In the genomic region with DNA sequence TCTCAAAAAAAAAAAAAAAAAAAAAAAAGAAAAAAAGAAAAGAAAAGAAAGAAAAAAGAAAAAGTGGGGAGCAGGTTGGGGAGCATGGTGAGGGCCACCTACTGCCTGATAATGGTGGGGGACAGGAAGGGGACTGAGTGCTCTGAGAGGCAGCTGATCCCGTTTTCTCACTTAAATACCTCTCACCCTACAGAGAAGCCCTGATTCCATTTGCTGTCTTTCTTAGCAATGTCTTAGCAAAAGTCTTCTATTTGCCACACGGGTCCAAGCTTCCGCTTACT, we compare ENCODE assay signal across 8 cellular contexts. TPM values are rescaled to one million over a fixed set of nuclear protein-coding genes. Genes with fewer than 3 reads are reported as not detected.
DNase-seq lines count a peak whose midpoint lies in the region; ATAC-seq and TF ChIP-seq lines count a peak whose summit lies in the region.

No MANE protein-coding gene starts in this region.

- H3K79me1 ChIP-seq in mesenchymal stem cell (replicated peaks; ENCODE audit: low read length, poor library complexity, severe bottlenecking) = peaks cover 13% of the 10 kb centered on the region

- H3K18ac ChIP-seq in mesenchymal stem cell (ENCODE audit: low read depth in 1 of 2, low read length in 2 of 2) = peak overlapping the region in 1 of 2 experiments; percentile 52

- H3K27ac ChIP-seq in mesenchymal stem cell (ENCODE audit: low read length, poor library complexity, severe bottlenecking) (peak overlapping the region; percentile 16), upper lobe of left lung (peak overlapping the region; percentile 93 to 98 (median 96))

- H3K27me3 ChIP-seq in mesenchymal stem cell (ENCODE audit: control insufficient read depth in 1 of 2, insufficient read depth in 1 of 2, low read length in 2 of 2) = no peaks in the 10 kb centered on the region
- no peaks in the 10 kb centered on the region for H3K27me3 ChIP-seq in upper lobe of left lung

- no peak for ATAC-seq in upper lobe of left lung (ENCODE audit: low FRiP score in 2 of 2)

- peaks cover 0 to 5% of the 10 kb centered on the region in 2 experiments for H3K36me3 ChIP-seq in mesenchymal stem cell (ENCODE audit: control insufficient read depth in 1 of 2, insufficient read depth in 2 of 2, low read depth in 1 of 2, low read length in 2 of 2)
- H3K36me3 ChIP-seq in upper lobe of left lung = no peaks in the 10 kb centered on the region

- peak overlapping the region; percentile 97 for H2AK5ac ChIP-seq in mesenchymal stem cell (ENCODE audit: low read length, severe bottlenecking)

- H3K4me1 Mint-ChIP-seq in activated naive CD4-positive, alpha-beta T cell treated with anti-CD3 and anti-CD28 coated beads, Interleukin-2, amount 50 U/mL, for 24 hours = peaks cover 29% of the 10 kb centered on the region
- H3K4me1 Mint-ChIP-seq in brain = peaks cover 38% of the 10 kb centered on the region

- no peak for TF ChIP-seq CTCF in brain (conservative IDR thresholded peaks at IDR 0.05)
- TF ChIP-seq CTCF in upper lobe of left lung (IDR thresholded peaks at IDR 0.05) = no peak

- peak overlapping the region; percentile 58 for H3K4me2 ChIP-seq in mesenchymal stem cell (ENCODE audit: low read length, poor library complexity, severe bottlenecking)

- H3K4me1 ChIP-seq in mesenchymal stem cell (ENCODE audit: control insufficient read depth, insufficient read depth, low read depth, low read length) = peaks cover 24% of the 10 kb centered on the region
- peaks cover 38 to 50% (median 45%) of the 10 kb centered on the region in 4 donors for H3K4me1 ChIP-seq in upper lobe of left lung

- no peak overlapping the region for H2BK15ac ChIP-seq in mesenchymal stem cell (ENCODE audit: low read depth, poor library complexity, severe bottlenecking)

- no peak overlapping the region for H2BK5ac ChIP-seq in mesenchymal stem cell (ENCODE audit: low read depth, low read length, poor library complexity, severe bottlenecking)

- 56% methylated on average over 3 of the region's 3 CpGs for WGBS in mesenchymal stem cell
- WGBS in upper lobe of left lung, 2 donors = 31 to 34% methylated on average over 3 of the region's 3 CpGs

- H3K36me3 Mint-ChIP-seq in activated naive CD4-positive, alpha-beta T cell treated with anti-CD3 and anti-CD28 coated beads, Interleukin-2, amount 50 U/mL, for 24 hours = no peaks in the 10 kb centered on the region
- H3K36me3 Mint-ChIP-seq in brain = peaks cover 13% of the 10 kb centered on the region

- H3K4me3 ChIP-seq in mesenchymal stem cell (ENCODE audit: insufficient read depth in 1 of 2, low read depth in 1 of 2, low read length in 2 of 2) (peak overlapping the region; percentile 49 to 78), upper lobe of left lung (peak overlapping the region in 3 of 4 donors; percentile 57 to 62 (median 59))

- peak overlapping the region; percentile 89 for H3K9ac ChIP-seq in mesenchymal stem cell (ENCODE audit: low read length)

- H3K14ac ChIP-seq in mesenchymal stem cell (ENCODE audit: low read length in 2 of 2) = no peak overlapping the region

- no peaks in the 10 kb centered on the region for H3K9me3 Mint-ChIP-seq in activated naive CD4-positive, alpha-beta T cell treated with anti-CD3 and anti-CD28 coated beads, Interleukin-2, amount 50 U/mL, for 24 hours
- H3K9me3 Mint-ChIP-seq in brain = peaks cover 0 to 2% (median 0%) of the 10 kb centered on the region in 5 experiments

- TF ChIP-seq POLR2A in upper lobe of left lung (IDR thresholded peaks at IDR 0.05) = no peak

- H3K27me3 Mint-ChIP-seq in activated naive CD4-positive, alpha-beta T cell treated with anti-CD3 and anti-CD28 coated beads, Interleukin-2, amount 50 U/mL, for 24 hours = no peaks in the 10 kb centered on the region
- H3K27me3 Mint-ChIP-seq in brain = peaks cover 6% of the 10 kb centered on the region

- peak overlapping the region; percentile 66 for H4K91ac ChIP-seq in mesenchymal stem cell (ENCODE audit: low read length)

- peak overlapping the region in 1 of 2 experiments; percentile 54 for H3K23ac ChIP-seq in mesenchymal stem cell (ENCODE audit: low read length in 2 of 2)

- H3K4me3 Mint-ChIP-seq in activated naive CD4-positive, alpha-beta T cell treated with anti-CD3 and anti-CD28 coated beads, Interleukin-2, amount 50 U/mL, for 24 hours = peak overlapping the region; percentile 91
- peak overlapping the region; percentile 87 to 93 (median 89) for H3K4me3 Mint-ChIP-seq in brain

- peak overlapping the region in 1 of 2 experiments; percentile 1 for H2BK12ac ChIP-seq in mesenchymal stem cell (ENCODE audit: low read length in 2 of 2)

- no peak for DNase-seq in activated naive CD4-positive, alpha-beta T cell (lab: John Stamatoyannopoulos, UW)
- DNase-seq in mesenchymal stem cell (no peak), upper lobe of left lung (no peak), DMS79 treated with DMSO at 0.1 percent for 48 hours (lab: John Stamatoyannopoulos, UW) (no peak), NCI-H1694 treated with DMSO at 0.1 percent for 48 hours (lab: John Stamatoyannopoulos, UW) (no peak)
- DNase-seq in NK-92 treated with Interleukin-12 subunit alpha and Interleukin-12 subunit beta, amount 100 ng/mL, for 24 hours (lab: John Stamatoyannopoulos, UW) = no peak

- H3K4ac ChIP-seq in mesenchymal stem cell (ENCODE audit: low read depth in 1 of 2, low read length in 2 of 2) = peak overlapping the region; percentile 22 to 54

- no peak overlapping the region for H2BK120ac ChIP-seq in mesenchymal stem cell (ENCODE audit: low read depth, low read length)

- H3K9me3 ChIP-seq in mesenchymal stem cell (ENCODE audit: control insufficient read depth, low read length) (no peaks in the 10 kb centered on the region), upper lobe of left lung (no peaks in the 10 kb centered on the region)

- H2AFZ ChIP-seq in mesenchymal stem cell (ENCODE audit: low read depth, low read length) = peak overlapping the region; percentile 18

- peak overlapping the region; percentile 85 for H4K8ac ChIP-seq in mesenchymal stem cell (ENCODE audit: low read length)

- H3K27ac Mint-ChIP-seq in activated naive CD4-positive, alpha-beta T cell treated with anti-CD3 and anti-CD28 coated beads, Interleukin-2, amount 50 U/mL, for 24 hours = peak overlapping the region; percentile 95
- H3K27ac Mint-ChIP-seq in brain = peak overlapping the region; percentile 82 to 94 (median 92)

- TF ChIP-seq EP300 in upper lobe of left lung (IDR thresholded peaks at IDR 0.05) = no peak

RNA-seq across cellular contexts. Expression of gene H6PD, which starts 0.7 kb away (rescaled TPM):
- polyA plus RNA-seq in brain (ENCODE audit: insufficient read depth, low read depth, low replicate concordance) = 6.4 TPM
- polyA plus RNA-seq in mesenchymal stem cell (2013, experiment 1 of 2) = 30.1 TPM
- polyA plus RNA-seq in mesenchymal stem cell (2013, experiment 2 of 2) = 29.4 TPM
- 10 to 100 TPM; 36.7 to 57.0 (median 44.5) TPM for total RNA-seq in upper lobe of left lung

RNA-seq across cellular contexts. Expression of gene SPSB1, which starts 58.8 kb away (rescaled TPM):
- polyA plus RNA-seq in brain (ENCODE audit: insufficient read depth, low read depth, low replicate concordance) = 10.1 TPM
- 34.8 TPM for polyA plus RNA-seq in mesenchymal stem cell (2013, experiment 1 of 2)
- 35.0 TPM for polyA plus RNA-seq in mesenchymal stem cell (2013, experiment 2 of 2)
- total RNA-seq in upper lobe of left lung = 10 to 100 TPM; 21.0 to 49.1 (median 30.3) TPM
